29 cellular contexts compared by ENCODE assay signal in the genomic region with DNA sequence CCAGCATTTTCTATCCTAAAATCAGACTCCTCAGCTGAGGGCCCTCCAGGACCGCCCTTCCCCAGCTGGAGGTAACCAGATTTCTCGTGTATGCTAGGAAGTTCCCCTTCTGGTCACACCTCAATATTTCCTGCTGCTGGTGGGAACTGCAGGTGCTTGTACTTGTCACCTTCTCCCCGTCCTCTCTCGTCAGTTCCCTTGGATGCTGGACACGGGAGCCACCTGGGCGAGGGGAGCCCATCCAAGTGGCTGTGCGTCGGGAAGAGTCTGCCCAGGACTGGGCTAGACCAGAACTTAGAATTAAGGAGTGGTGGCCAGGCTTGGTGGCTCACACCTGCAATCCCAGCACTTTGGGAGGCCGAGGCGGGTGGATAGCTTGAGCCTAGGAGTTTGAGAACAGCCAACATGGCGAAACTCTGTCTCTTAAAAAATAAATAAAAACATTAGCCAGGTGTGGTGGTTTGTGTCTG. TPM values are rescaled to one million over a fixed set of nuclear protein-coding genes. Genes with fewer than 3 reads are reported as not detected.
DNase-seq lines count a peak whose midpoint lies in the region; ATAC-seq and TF ChIP-seq lines count a peak whose summit lies in the region.
"Had no signal": no experiment of that assay in that cellular context is flagged by ENCODE, and none has a peak within 500 bp of the region (broad histone marks: within the 10 kb centered on the region; RNA-seq: fewer than 3 reads in every experiment).

No MANE protein-coding gene starts in this region.

- no peak for TF ChIP-seq CTCF in CD8-positive, alpha-beta T cell (IDR thresholded peaks at IDR 0.05)
- no peak for TF ChIP-seq CTCF in endodermal cell (conservative IDR thresholded peaks at IDR 0.05)
- no peak for TF ChIP-seq CTCF in nephron (IDR thresholded peaks at IDR 0.05; ENCODE audit: unreplicated experiment in 3 of 3)
- no peak for TF ChIP-seq CTCF in testis (IDR thresholded peaks at IDR 0.05)

- POLR2A ChIA-PET in CD8-positive, alpha-beta T cell (lab: Charles Lee) = no interaction called here
- POLR2A ChIA-PET in HEK293T (lab: Yijun Ruan, JAX) = no interaction called here

- intact Hi-C loops in CD8-positive, alpha-beta T cell (cut with DNase I, micrococcal nuclease) = no loop called here
- intact Hi-C loops in testis (cut with DNase I; ENCODE audit: low total_unique reads) = no loop called here

- DNase-seq in CD8-positive, alpha-beta T cell = no peak
- DNase-seq in Daoy (ENCODE audit: low read depth) = peak; percentile 3
- peak; percentile 32 for DNase-seq in endodermal cell
- DNase-seq in testis = no peak
- DNase-seq in HEK293T (ENCODE audit: extremely low spot score) = no peak
- DNase-seq: activated B cell treated with CpG ODN at 0.5 μM for 24 hours; activated CD8-positive, alpha-beta T cell treated with anti-CD3 and anti-CD28 coated beads for 36 hours; activated T-cell treated with anti-CD3 and anti-CD28 coated beads, Interleukin-2, amount 50 U/mL, for 1 hour; DMS 273 treated with DMSO at 0.1 percent for 48 hours; erythroblast; gastrocnemius medialis; MG63; NCI-H1417 treated with DMSO at 0.1 percent for 48 hours; NCI-H510A treated with DMSO at 0.1 percent for 48 hours; nephron progenitor cell; NK-92 treated with Interleukin-12 subunit alpha and Interleukin-12 subunit beta, amount 100 ng/mL, for 24 hours; stimulated activated naive B cell treated with anti-CD40 and anti-IgM and Interleukin-4, amounts not matched to agents 10 μg/mL and 1 μg/mL and 100 μg/mL, for 72 hours; T1000 had no signal

- H3K27me3 ChIP-seq in CD8-positive, alpha-beta T cell (ENCODE audit: insufficient read depth, low read length) = peaks cover 3% of the 10 kb centered on the region
- peaks cover 54% of the 10 kb centered on the region for H3K27me3 ChIP-seq in endodermal cell (ENCODE audit: control insufficient read depth, insufficient read depth, low read length, poor library complexity, severe bottlenecking)
- no peaks in the 10 kb centered on the region for H3K27me3 ChIP-seq in testis
- H3K27me3 ChIP-seq: MG63 had no signal

- ATAC-seq in CD8-positive, alpha-beta T cell = no peak
- ATAC-seq in HG03521 (IDR thresholded peaks at IDR 0.05; ENCODE audit: unreplicated experiment) (no peak), GM18861 (IDR thresholded peaks at IDR 0.05; ENCODE audit: unreplicated experiment) (no peak)
- ATAC-seq: activated CD8-positive, alpha-beta T cell treated with anti-CD3 and anti-CD28 coated beads for 36 hours; gastrocnemius medialis; stimulated activated naive B cell treated with anti-CD40 and anti-IgM and Interleukin-4, amounts not matched to agents 10 μg/mL and 1 μg/mL and 100 μg/mL, for 72 hours had no signal

- H3K27ac Mint-ChIP-seq in CD8-positive, alpha-beta T cell = no peak overlapping the region
- H3K27ac Mint-ChIP-seq in endodermal cell = no peak overlapping the region
- H3K27ac Mint-ChIP-seq in nephron = no peak overlapping the region
- H3K27ac Mint-ChIP-seq: activated B cell treated with CpG ODN at 0.5 μM for 24 hours; activated CD8-positive, alpha-beta T cell treated with anti-CD3 and anti-CD28 coated beads for 36 hours; activated naive CD4-positive, alpha-beta T cell treated with anti-CD3 and anti-CD28 coated beads, Interleukin-2, amount 50 U/mL, for 24 hours; memory B cell; nephron progenitor cell; stimulated activated naive B cell treated with anti-CD40 and anti-IgM and Interleukin-4, amounts not matched to agents 10 μg/mL and 1 μg/mL and 100 μg/mL, for 72 hours had no signal

- H3K27me3 Mint-ChIP-seq in CD8-positive, alpha-beta T cell (ENCODE audit: low read depth) = peaks cover 22% of the 10 kb centered on the region
- H3K27me3 Mint-ChIP-seq in endodermal cell (ENCODE audit: insufficient read depth) = peaks cover 53% of the 10 kb centered on the region
- peaks cover 72% of the 10 kb centered on the region for H3K27me3 Mint-ChIP-seq in nephron (ENCODE audit: low read depth)

- no peak overlapping the region for H3K27ac ChIP-seq in CD8-positive, alpha-beta T cell (ENCODE audit: low read depth, low read length)
- H3K27ac ChIP-seq in endodermal cell (ENCODE audit: low read depth, low read length) (no peak overlapping the region), testis (no peak overlapping the region)
- H3K27ac ChIP-seq: gastrocnemius medialis, parathyroid adenoma, tibial artery had no signal

- H3K9me3 ChIP-seq in CD8-positive, alpha-beta T cell (ENCODE audit: low read length) = no peaks in the 10 kb centered on the region
- H3K9me3 ChIP-seq in endodermal cell (ENCODE audit: control insufficient read depth, low read length) = no peaks in the 10 kb centered on the region
- H3K9me3 ChIP-seq in testis = no peaks in the 10 kb centered on the region
- H3K9me3 ChIP-seq: gastrocnemius medialis, MG63, Peyer's patch, tibial artery had no signal

- no peaks in the 10 kb centered on the region for H3K36me3 Mint-ChIP-seq in CD8-positive, alpha-beta T cell
- H3K36me3 Mint-ChIP-seq in endodermal cell (ENCODE audit: low read depth) = no peaks in the 10 kb centered on the region
- H3K36me3 Mint-ChIP-seq in nephron (ENCODE audit: low read depth) = no peaks in the 10 kb centered on the region
- H3K36me3 Mint-ChIP-seq: activated naive CD4-positive, alpha-beta T cell treated with anti-CD3 and anti-CD28 coated beads, Interleukin-2, amount 50 U/mL, for 24 hours; CD14-positive monocyte; memory B cell; stimulated activated naive B cell treated with anti-CD40 and anti-IgM and Interleukin-4, amounts not matched to agents 10 μg/mL and 1 μg/mL and 100 μg/mL, for 72 hours had no signal

- H3K4me3 Mint-ChIP-seq in CD8-positive, alpha-beta T cell = peak overlapping the region; percentile 51
- H3K4me3 Mint-ChIP-seq in endodermal cell = no peak overlapping the region
- H3K4me3 Mint-ChIP-seq in nephron = peak overlapping the region in 2 of 3 experiments; percentile 25 to 58
- H3K4me3 Mint-ChIP-seq: activated CD8-positive, alpha-beta T cell treated with anti-CD3 and anti-CD28 coated beads for 36 hours; nephron progenitor cell had no signal

- H3K4me3 ChIP-seq in CD8-positive, alpha-beta T cell (ENCODE audit: low read depth, low read length) = no peak overlapping the region
- H3K4me3 ChIP-seq in endodermal cell (ENCODE audit: low read length) (no peak overlapping the region), testis (no peak overlapping the region)
- H3K4me3 ChIP-seq: gastrocnemius medialis, MG63, tibial artery had no signal

- 80 to 90% methylated on average over 8 to 11 of the region's 11 CpGs for WGBS in endodermal cell (ENCODE audit: insufficient coverage in 1 of 2, insufficient read length in 1 of 2), 2 experiments
- 85 to 86% methylated on average over 11 of the region's 11 CpGs for WGBS in testis, 2 donors

- H3K4me1 ChIP-seq in CD8-positive, alpha-beta T cell (ENCODE audit: insufficient read depth, low read length) = no peaks in the 10 kb centered on the region
- no peaks in the 10 kb centered on the region for H3K4me1 ChIP-seq in endodermal cell (ENCODE audit: control insufficient read depth, insufficient read depth, low read length)
- peaks cover 3% of the 10 kb centered on the region for H3K4me1 ChIP-seq in testis
- H3K4me1 ChIP-seq: gastrocnemius medialis had no signal

- no peak for TF ChIP-seq POLR2A in testis (IDR thresholded peaks at IDR 0.05)

- no peaks in the 10 kb centered on the region for H3K4me1 Mint-ChIP-seq in CD8-positive, alpha-beta T cell (ENCODE audit: low read depth)
- H3K4me1 Mint-ChIP-seq in endodermal cell = no peaks in the 10 kb centered on the region
- no peaks in the 10 kb centered on the region for H3K4me1 Mint-ChIP-seq in nephron
- H3K4me1 Mint-ChIP-seq: activated naive CD4-positive, alpha-beta T cell treated with anti-CD3 and anti-CD28 coated beads, Interleukin-2, amount 50 U/mL, for 24 hours; CD14-positive monocyte; memory B cell; stimulated activated naive B cell treated with anti-CD40 and anti-IgM and Interleukin-4, amounts not matched to agents 10 μg/mL and 1 μg/mL and 100 μg/mL, for 72 hours had no signal

- H3K9me3 Mint-ChIP-seq in CD8-positive, alpha-beta T cell = no peaks in the 10 kb centered on the region
- H3K9me3 Mint-ChIP-seq in endodermal cell (no peaks in the 10 kb centered on the region), nephron (no peaks in the 10 kb centered on the region)
- H3K9me3 Mint-ChIP-seq: activated B cell treated with CpG ODN at 0.5 μM for 24 hours; activated CD8-positive, alpha-beta T cell treated with anti-CD3 and anti-CD28 coated beads for 36 hours; activated naive CD4-positive, alpha-beta T cell treated with anti-CD3 and anti-CD28 coated beads, Interleukin-2, amount 50 U/mL, for 24 hours; memory B cell; nephron progenitor cell; stimulated activated naive B cell treated with anti-CD40 and anti-IgM and Interleukin-4, amounts not matched to agents 10 μg/mL and 1 μg/mL and 100 μg/mL, for 72 hours had no signal

- CTCF ChIA-PET in CD8-positive, alpha-beta T cell (lab: Charles Lee) = interaction anchor here (1.3 kb wide), 1 partner anchor 38 kb away, joined by 5 read pairs; no protein-coding TSS in a partner anchor
- CTCF ChIA-PET in HEK293T (lab: Yijun Ruan, JAX) = interaction anchor here (2.6 kb wide), 1 partner anchor 37 kb away, joined by 5 read pairs; no protein-coding TSS in a partner anchor

- no peak overlapping the region for H3K9ac ChIP-seq in endodermal cell (ENCODE audit: extremely low read depth, low read length, poor library complexity, severe bottlenecking)
- H3K9ac ChIP-seq: parathyroid adenoma had no signal

- H3K36me3 ChIP-seq in CD8-positive, alpha-beta T cell (ENCODE audit: insufficient read depth, low read length) = no peaks in the 10 kb centered on the region
- H3K36me3 ChIP-seq in endodermal cell (ENCODE audit: control insufficient read depth, insufficient read depth, low read length) (no peaks in the 10 kb centered on the region), testis (ENCODE audit: low read depth, missing control alignments) (no peaks in the 10 kb centered on the region)
- H3K36me3 ChIP-seq: gastrocnemius medialis, MG63, Peyer's patch, tibial artery had no signal

TF ChIP-seq in HEK293T, 16 proteins besides CTCF, POLR2A, EP300 and RAD21:
- TF ChIP-seq HDGF (IDR thresholded peaks at IDR 0.05; ENCODE audit: borderline replicate concordance) = no peak

RNA-seq across cellular contexts. Expression of a gene that starts 23.2 kb away (rescaled TPM):
- total RNA-seq in CD8-positive, alpha-beta T cell = under 1 TPM; 0.25 to 0.33 TPM
- total RNA-seq in Daoy (2014; rRNA removed; shearing (Covaris generic)) = 1.7 and 1.8 TPM in 2 replicates
- 10 to 100 TPM; 36.7 to 54.8 TPM for total RNA-seq in endodermal cell
- polyA plus RNA-seq in endodermal cell (2013, experiment 1 of 2) = 9.9 TPM
- 8.4 TPM for polyA plus RNA-seq in endodermal cell (2013, experiment 2 of 2)
- 10 to 100 TPM; 18.3 to 21.2 TPM for total RNA-seq in testis
- 5.6 TPM for polyA plus RNA-seq in testis (ENCODE audit: insufficient read depth, low read depth, low replicate concordance)
- total RNA-seq: activated B cell treated with CpG ODN at 0.5 μM for 24 hours had no signal
- polyA plus RNA-seq: CD14-positive monocyte had no signal

RNA-seq across cellular contexts. Expression of a gene that starts 29.7 kb away (rescaled TPM):
- total RNA-seq in CD8-positive, alpha-beta T cell = not detected
- not detected in 2 replicates for total RNA-seq in Daoy (2014; rRNA removed; shearing (Covaris generic))
- 1 to 10 TPM in 1 of 2 donors, under 1 TPM in 1; 0.71 to 1.4 TPM for total RNA-seq in endodermal cell
- polyA plus RNA-seq in endodermal cell (2013, experiment 1 of 2) = 0.32 TPM
- polyA plus RNA-seq in endodermal cell (2013, experiment 2 of 2) = 0.33 TPM
- total RNA-seq in testis = 1 to 10 TPM; 2.7 to 3.7 TPM
- polyA plus RNA-seq in testis (ENCODE audit: insufficient read depth, low read depth, low replicate concordance) = 3.3 TPM
- total RNA-seq: activated B cell treated with CpG ODN at 0.5 μM for 24 hours; activated CD8-positive, alpha-beta T cell treated with anti-CD3 and anti-CD28 coated beads for 36 hours; G401; kidney epithelial cell had no signal
- polyA plus RNA-seq: CD14-positive monocyte had no signal

Comparison
In these comparisons a context has a peak if more than half of its experiments do, and no peak if none do; other contexts are left out.
1. DNase-seq: peak in Daoy (single experiment) and endodermal cell (single experiment); none in CD8-positive, alpha-beta T cell (0 of 7), testis (single experiment) and HEK293T (single experiment).